ENCODE assay signal across 12 cellular contexts in genomic region chr1:32195972-32196823, GRCh38. TPM values are rescaled to one million over a fixed set of nuclear protein-coding genes. Genes with fewer than 3 reads are reported as not detected.
DNase-seq lines count a peak whose midpoint lies in the region; ATAC-seq lines count a peak whose summit lies in the region.
"Had no signal": no experiment of that assay in that cellular context is flagged by ENCODE, and none has a peak within 500 bp of the region (broad histone marks: within the 10 kb centered on the region; RNA-seq: fewer than 3 reads in every experiment).

No MANE protein-coding gene starts in this region.

- no peak overlapping the region for H4K91ac ChIP-seq in trophoblast cell (ENCODE audit: low read depth, low read length)

- no peak overlapping the region for H2BK12ac ChIP-seq in trophoblast cell (ENCODE audit: low read length)

- peak overlapping the region in 1 of 2 donors; percentile 70 for H3K27ac Mint-ChIP-seq in stimulated activated naive CD8-positive, alpha-beta T cell treated with anti-CD3 and anti-CD28 coated beads, Interleukin-15, amount 100 ng/mL, for 72 hours
- H3K27ac Mint-ChIP-seq in activated CD4-positive, alpha-beta memory T cell treated with anti-CD3 and anti-CD28 coated beads for 36 hours, result peak overlapping the region; percentile 66

- H3K27ac ChIP-seq in trophoblast cell (ENCODE audit: low read depth, low read length), result no peak overlapping the region
- H3K27ac ChIP-seq: tibial artery had no signal

- POLR2A ChIA-PET in activated CD4-positive, alpha-beta memory T cell treated with anti-CD3 and anti-CD28 coated beads for 36 hours (lab: Charles Lee), result interaction anchor here (1.0 to 2.6 kb wide), 4 partner anchors 10 to 198 kb away, joined by 3 to 17 read pairs (median 3); partner anchors contain the start of gene BSDC1

- no peaks in the 10 kb centered on the region for H3K9me3 Mint-ChIP-seq in stimulated activated naive CD8-positive, alpha-beta T cell treated with anti-CD3 and anti-CD28 coated beads, Interleukin-15, amount 100 ng/mL, for 72 hours
- no peaks in the 10 kb centered on the region for H3K9me3 Mint-ChIP-seq in activated CD4-positive, alpha-beta memory T cell treated with anti-CD3 and anti-CD28 coated beads for 36 hours

- no peaks in the 10 kb centered on the region for H3K27me3 ChIP-seq in trophoblast cell (ENCODE audit: insufficient read depth, low read length)
- H3K27me3 ChIP-seq: tibial artery had no signal

- H3K18ac ChIP-seq in trophoblast cell (ENCODE audit: low read length), result no peak overlapping the region

- H3K79me1 ChIP-seq in trophoblast cell (ENCODE audit: low read length), result peaks cover 5% of the 10 kb centered on the region

- peak in 1 of 2 donors; percentile 33 for DNase-seq in stimulated activated naive CD8-positive, alpha-beta T cell treated with anti-CD3 and anti-CD28 coated beads, Interleukin-15, amount 100 ng/mL, for 72 hours
- DNase-seq in stimulated activated naive CD8-positive, alpha-beta T cell treated with anti-CD3 and anti-CD28 coated beads, Interleukin-15, Interleukin-2, amounts not matched to agents 100 U/mL and 50 U/mL, for 24 hours, result no peak
- DNase-seq in activated CD4-positive, alpha-beta memory T cell treated with anti-CD3 and anti-CD28 coated beads for 36 hours, result no peak
- DNase-seq in fibroblast of peridontal ligament (ENCODE audit: extremely low read depth) (peak; percentile 28), trophoblast cell (no peak), ureter (ENCODE audit: low spot score) (no peak)
- DNase-seq: GOT3, mesendoderm, tibial artery had no signal

- peaks cover 0 to 1% of the 10 kb centered on the region in 2 experiments for H3K4me1 ChIP-seq in trophoblast cell (ENCODE audit: control insufficient read depth in 1 of 2, insufficient read depth in 2 of 2, low read length in 2 of 2)

- H4K12ac ChIP-seq in trophoblast cell (ENCODE audit: low read depth, low read length), result no peak overlapping the region

- peak; percentile 35 for ATAC-seq in stimulated activated naive CD8-positive, alpha-beta T cell treated with anti-CD3 and anti-CD28 coated beads, Interleukin-15, amount 100 ng/mL, for 72 hours
- ATAC-seq in stimulated activated naive CD8-positive, alpha-beta T cell treated with anti-CD3 and anti-CD28 coated beads, Interleukin-15, Interleukin-2, amounts not matched to agents 100 U/mL and 50 U/mL, for 24 hours, result no peak
- ATAC-seq in GM19328 (IDR thresholded peaks at IDR 0.05; ENCODE audit: unreplicated experiment), result no peak
- ATAC-seq in GM19455 (IDR thresholded peaks at IDR 0.05; ENCODE audit: unreplicated experiment), result no peak

- no peak overlapping the region for H2BK120ac ChIP-seq in trophoblast cell (ENCODE audit: insufficient read depth, low read length, poor library complexity)

- intact Hi-C loops in activated CD4-positive, alpha-beta memory T cell treated with anti-CD3 and anti-CD28 coated beads for 36 hours (cut with micrococcal nuclease), result no loop called here

- CTCF ChIA-PET in activated CD4-positive, alpha-beta memory T cell treated with anti-CD3 and anti-CD28 coated beads for 36 hours (lab: Charles Lee), result interaction anchor here (3.7 kb wide), 1 partner anchor 20 kb away, joined by 12 read pairs; no protein-coding TSS in a partner anchor

- no peak overlapping the region for H4K8ac ChIP-seq in trophoblast cell (ENCODE audit: low read depth, low read length)

- no peaks in the 10 kb centered on the region for H3K79me2 ChIP-seq in trophoblast cell (ENCODE audit: control insufficient read depth, insufficient read depth, low read length, poor library complexity)

- H3K36me3 ChIP-seq in trophoblast cell (ENCODE audit: control insufficient read depth in 1 of 2, insufficient read depth in 2 of 2, low read length in 2 of 2), result peaks cover 56 to 66% of the 10 kb centered on the region in 2 experiments

- H3K4me1 Mint-ChIP-seq in stimulated activated naive CD8-positive, alpha-beta T cell treated with anti-CD3 and anti-CD28 coated beads, Interleukin-15, amount 100 ng/mL, for 72 hours, result peaks cover 93% of the 10 kb centered on the region
- H3K4me1 Mint-ChIP-seq in activated CD4-positive, alpha-beta memory T cell treated with anti-CD3 and anti-CD28 coated beads for 36 hours (ENCODE audit: low read depth), result peaks cover 52% of the 10 kb centered on the region

- H3K14ac ChIP-seq in trophoblast cell (ENCODE audit: low read length), result no peak overlapping the region

- no peak overlapping the region for H3K4me2 ChIP-seq in trophoblast cell (ENCODE audit: low read length)

- no peak overlapping the region for H2AFZ ChIP-seq in trophoblast cell (ENCODE audit: insufficient read depth, low read length, poor library complexity)

- peaks cover 59% of the 10 kb centered on the region for H3K36me3 Mint-ChIP-seq in activated CD4-positive, alpha-beta memory T cell treated with anti-CD3 and anti-CD28 coated beads for 36 hours

- H3K9ac ChIP-seq in trophoblast cell (ENCODE audit: low read length), result no peak overlapping the region

- no peaks in the 10 kb centered on the region for H3K9me3 ChIP-seq in trophoblast cell (ENCODE audit: insufficient read depth, low read depth, low read length)
- H3K9me3 ChIP-seq: tibial artery had no signal

- H3K4ac ChIP-seq in trophoblast cell (ENCODE audit: low read depth, low read length), result no peak overlapping the region

- H2AK5ac ChIP-seq in trophoblast cell (ENCODE audit: low read length), result no peak overlapping the region

- no peaks in the 10 kb centered on the region for H3K27me3 Mint-ChIP-seq in stimulated activated naive CD8-positive, alpha-beta T cell treated with anti-CD3 and anti-CD28 coated beads, Interleukin-15, amount 100 ng/mL, for 72 hours
- H3K27me3 Mint-ChIP-seq in activated CD4-positive, alpha-beta memory T cell treated with anti-CD3 and anti-CD28 coated beads for 36 hours, result no peaks in the 10 kb centered on the region

- peak overlapping the region in 1 of 2 donors; percentile 46 for H3K4me3 Mint-ChIP-seq in stimulated activated naive CD8-positive, alpha-beta T cell treated with anti-CD3 and anti-CD28 coated beads, Interleukin-15, amount 100 ng/mL, for 72 hours
- no peak overlapping the region for H3K4me3 Mint-ChIP-seq in activated CD4-positive, alpha-beta memory T cell treated with anti-CD3 and anti-CD28 coated beads for 36 hours

- no peak overlapping the region for H3K4me3 ChIP-seq in trophoblast cell (ENCODE audit: low read depth, low read length)
- H3K4me3 ChIP-seq: tibial artery had no signal

- no peak overlapping the region for H3K23ac ChIP-seq in trophoblast cell (ENCODE audit: low read length)

- H2BK5ac ChIP-seq in trophoblast cell (ENCODE audit: low read depth, low read length, poor library complexity), result no peak overlapping the region

RNA-seq across cellular contexts. Expression of gene CCDC28B, which starts 4.2 kb away (rescaled TPM):
- 10 to 100 TPM; 13.4 to 14.8 TPM for total RNA-seq in activated CD4-positive, alpha-beta memory T cell treated with anti-CD3 and anti-CD28 coated beads for 36 hours
- polyA plus RNA-seq in trophoblast cell (2013), result 12.7 and 13.6 TPM in 2 replicates
- 2.1 TPM for total RNA-seq in ureter

RNA-seq across cellular contexts. Expression of gene IQCC, which starts 9.3 kb away (rescaled TPM):
- total RNA-seq in activated CD4-positive, alpha-beta memory T cell treated with anti-CD3 and anti-CD28 coated beads for 36 hours, result 1 to 10 TPM; 4.5 to 5.2 TPM
- 2.3 TPM in 2 replicates for polyA plus RNA-seq in trophoblast cell (2013)
- 2.5 TPM for total RNA-seq in ureter

RNA-seq across cellular contexts. Expression of gene DCDC2B, which starts 12.7 kb away (rescaled TPM):
- not detected for total RNA-seq in activated CD4-positive, alpha-beta memory T cell treated with anti-CD3 and anti-CD28 coated beads for 36 hours
- polyA plus RNA-seq in trophoblast cell (2013), result not detected in 2 replicates
- not detected for total RNA-seq in ureter
- polyA plus RNA-seq: BJ had no signal

RNA-seq across cellular contexts. Expression of gene TXLNA, which starts 16.7 kb away (rescaled TPM):
- 10 to 100 TPM; 77.4 to 78.2 TPM for total RNA-seq in activated CD4-positive, alpha-beta memory T cell treated with anti-CD3 and anti-CD28 coated beads for 36 hours
- polyA plus RNA-seq in trophoblast cell (2013), result 22.4 and 22.7 TPM in 2 replicates
- 59.6 TPM for total RNA-seq in ureter

RNA-seq across cellular contexts. Expression of gene TMEM234, which starts 26.0 kb away (rescaled TPM):
- total RNA-seq in activated CD4-positive, alpha-beta memory T cell treated with anti-CD3 and anti-CD28 coated beads for 36 hours, result 1 to 10 TPM; 7.8 to 9.9 TPM
- polyA plus RNA-seq in trophoblast cell (2013), result 10.1 and 10.9 TPM in 2 replicates
- 45.9 TPM for total RNA-seq in ureter
